In the genomic region with DNA sequence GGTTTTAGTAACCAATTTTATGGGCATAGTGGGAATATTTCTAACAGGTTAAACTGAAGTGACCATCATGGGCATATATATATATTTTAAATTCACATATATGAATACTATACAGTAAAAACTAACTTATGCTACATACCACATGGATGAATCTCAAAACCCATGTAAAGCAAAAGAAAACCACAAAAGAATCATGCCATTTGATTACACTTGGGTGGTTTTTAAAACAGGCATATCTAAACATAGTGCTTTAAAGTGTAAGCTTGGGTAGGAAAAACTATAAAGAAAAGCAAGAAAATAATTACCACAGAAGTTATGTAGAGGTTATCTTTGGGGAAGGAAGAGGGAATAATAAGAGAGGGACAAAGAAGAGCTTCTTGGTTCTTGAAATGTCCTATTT, we compare ENCODE assay signal across 14 cellular contexts.
"Had no signal": no experiment of that assay in that cellular context is flagged by ENCODE, and none has a peak within 500 bp of the region (broad histone marks: within the 10 kb centered on the region; RNA-seq: fewer than 3 reads in every experiment).

No MANE protein-coding gene starts in this region.

- ATAC-seq: natural killer cell had no signal

- H3K36me3 Mint-ChIP-seq: activated naive CD8-positive, alpha-beta T cell; immature natural killer cell; natural killer cell had no signal

- H3K4me3 ChIP-seq: sigmoid colon, thyroid gland had no signal

- H3K9me3 ChIP-seq: sigmoid colon, thyroid gland had no signal

- H3K4me3 Mint-ChIP-seq: activated naive CD8-positive, alpha-beta T cell; immature natural killer cell; natural killer cell; T-helper 1 cell treated with Interleukin-12 subunit alpha and Interleukin-12 subunit beta and Interleukin-4 antibody, amounts not matched to agents 30 μg/mL and 1 μg/mL, for 36 hours had no signal

- H3K9me3 Mint-ChIP-seq: T-helper 1 cell treated with Interleukin-12 subunit alpha and Interleukin-12 subunit beta and Interleukin-4 antibody, amounts not matched to agents 30 μg/mL and 1 μg/mL, for 36 hours had no signal

- H3K27me3 ChIP-seq: sigmoid colon, thyroid gland had no signal

- H3K36me3 ChIP-seq: sigmoid colon, thyroid gland had no signal

- H3K27ac Mint-ChIP-seq: activated naive CD8-positive, alpha-beta T cell; immature natural killer cell; natural killer cell; T-helper 1 cell treated with Interleukin-12 subunit alpha and Interleukin-12 subunit beta and Interleukin-4 antibody, amounts not matched to agents 30 μg/mL and 1 μg/mL, for 36 hours had no signal

- DNase-seq: activated CD4-positive, alpha-beta T cell treated with anti-CD3 and anti-CD28 coated beads, Interleukin-2, amount 50 U/mL, for 1 hour; activated CD4-positive, CD25-positive, alpha-beta regulatory T cell treated with anti-CD3 and anti-CD28 coated beads, Interleukin-2, amount 50 U/mL, for 72 hours; activated CD8-positive, alpha-beta memory T cell treated with anti-CD3 and anti-CD28 coated beads, Interleukin-2, amount 50 U/mL, for 4 hours; immature natural killer cell; natural killer cell; occipital lobe; posterior cingulate gyrus; sigmoid colon; stimulated activated CD8-positive, alpha-beta memory T cell treated with anti-CD3 and anti-CD28 coated beads, Interleukin-4, amount 100 ng/mL, for 48 hours; stimulated activated naive CD4-positive, alpha-beta T cell; thyroid gland had no signal

- H3K27ac ChIP-seq: epithelial cell of prostate, sigmoid colon, thyroid gland had no signal

- H3K4me1 Mint-ChIP-seq: immature natural killer cell, natural killer cell had no signal

- H3K4me1 ChIP-seq: sigmoid colon, thyroid gland had no signal

- H3K27me3 Mint-ChIP-seq: activated naive CD8-positive, alpha-beta T cell had no signal
